ENCODE assay signal across 1 cellular context in genomic region chr7:30911133-30911532, GRCh38.
TF ChIP-seq lines count a peak whose summit lies in the region.

No MANE protein-coding gene starts in this region.

TF ChIP-seq in K562, 482 proteins besides CTCF, POLR2A, EP300 and RAD21:
- TF ChIP-seq PHF8 (IDR thresholded peaks at IDR 0.05; ENCODE audit: borderline replicate concordance, low read length) (no peak), HLTF (IDR thresholded peaks at IDR 0.05) (no peak), HNRNPLL (IDR thresholded peaks at IDR 0.05; ENCODE audit: low read depth, low read length, poor library complexity, severe bottlenecking) (no peak), BCL6 (CRISPR knock-in tag; IDR thresholded peaks at IDR 0.05) (no peak), PRPF4 (IDR thresholded peaks at IDR 0.05; ENCODE audit: insufficient read depth, low read depth, low read length, poor library complexity, severe bottlenecking) (no peak), ZNF717 (CRISPR knock-in tag; IDR thresholded peaks at IDR 0.05) (no peak), GTF2E2 (tag; IDR thresholded peaks at IDR 0.05) (no peak), RHOXF2B (CRISPR knock-in tag; conservative IDR thresholded peaks at IDR 0.05) (no peak)
